Comparison of ENCODE assay signal across 31 cellular contexts in the genomic region with DNA sequence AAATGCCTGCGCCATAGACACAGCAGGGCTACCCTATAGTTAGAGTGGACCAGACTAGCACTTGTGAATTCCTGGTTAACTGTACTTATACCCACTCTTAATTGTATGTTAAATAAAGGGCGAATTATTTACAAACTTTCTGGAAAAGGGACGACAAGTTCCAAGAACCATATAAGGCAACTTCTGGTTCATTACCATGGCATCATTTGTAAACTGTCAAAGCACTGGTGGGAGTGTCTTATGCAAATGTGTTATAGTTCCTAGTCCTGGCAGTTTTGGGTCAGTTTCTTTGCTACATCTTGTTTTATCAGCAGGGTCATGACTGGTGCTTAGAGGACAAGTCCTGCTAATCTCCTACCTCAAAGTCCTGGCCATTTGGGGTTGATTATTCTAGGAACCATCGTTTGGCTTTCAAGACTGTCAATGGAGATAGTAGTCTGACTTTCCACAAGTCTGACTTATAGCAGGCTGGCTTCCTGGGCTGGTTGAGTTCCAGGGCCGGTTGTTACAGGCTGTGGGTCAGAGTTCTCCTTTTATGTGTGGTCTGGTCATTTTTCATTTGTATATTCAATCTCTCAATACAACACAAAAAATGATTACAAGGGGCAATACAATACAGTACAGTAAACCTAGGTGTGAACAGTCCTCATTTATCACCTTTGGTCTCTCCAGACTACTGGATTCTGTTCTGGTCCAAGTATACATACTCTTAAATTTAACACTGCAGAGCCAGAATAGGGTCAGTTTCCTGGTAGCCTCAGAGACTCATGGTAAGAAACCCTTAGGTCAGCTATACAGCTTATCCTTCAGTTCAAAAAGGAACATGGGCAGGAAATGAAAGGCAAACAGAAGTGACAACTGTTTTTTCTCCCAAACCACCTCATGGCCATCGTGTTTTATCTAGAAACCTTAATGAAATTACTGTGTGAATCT. TPM values are rescaled to one million over a fixed set of nuclear protein-coding genes. Genes with fewer than 3 reads are reported as not detected.
"Had no signal": no experiment of that assay in that cellular context is flagged by ENCODE, and none has a peak within 500 bp of the region (broad histone marks: within the 10 kb centered on the region; RNA-seq: fewer than 3 reads in every experiment).

No MANE protein-coding gene starts in this region.

- H3K27ac ChIP-seq: body of pancreas, left lung, right lobe of liver, skin epidermis, stomach, suprapubic skin, tibial nerve, VCaP had no signal

- FAIRE-seq: endometrium, kidney, urothelium cell line had no signal

- H3K27me3 ChIP-seq: body of pancreas, right lobe of liver, suprapubic skin, tibial nerve had no signal

- H3K9me3 ChIP-seq: body of pancreas, heart right ventricle, left lung, right lobe of liver, stomach, suprapubic skin, tibial nerve had no signal

- H3K36me3 ChIP-seq: heart right ventricle, left lung, right lobe of liver, stomach, suprapubic skin, tibial nerve had no signal

- DNase-seq: activated CD4-positive, alpha-beta T cell treated with anti-CD3 and anti-CD28 coated beads, Interleukin-2, amount 10 ng/mL, durations not matched to agents 7 days and 5 days; activated CD4-positive, CD25-positive, alpha-beta regulatory T cell treated with anti-CD3 and anti-CD28 coated beads, Interleukin-2, amount 50 U/mL, for 72 hours; activated CD8-positive, alpha-beta memory T cell treated with anti-CD3 and anti-CD28 coated beads, Interleukin-2, amount 10 ng/mL, durations not matched to agents 7 days and 5 days; activated CD8-positive, alpha-beta T cell treated with anti-CD3 and anti-CD28 coated beads for 36 hours; activated gamma-delta T cell; anterior cingulate cortex; body of pancreas; effector CD4-positive, alpha-beta T cell; foreskin fibroblast; heart right ventricle; kidney; left lung; right lobe of liver; stimulated activated CD4-positive, alpha-beta T cell treated with anti-CD3 and anti-CD28 coated beads, Interleukin-2, amount 100 ng/mL, for 24 hours; stomach; T1000 had no signal

- H3K4me1 ChIP-seq: body of pancreas, left lung, right lobe of liver, stomach, suprapubic skin, tibial nerve had no signal

- H3K4me3 ChIP-seq: body of pancreas, heart right ventricle, left lung, lung, right lobe of liver, skin epidermis, stomach, suprapubic skin, tibial nerve had no signal

RNA-seq across cellular contexts. Expression of gene CFAP95, which starts 8.3 kb away (rescaled TPM):
- total RNA-seq: activated CD4-positive, alpha-beta T cell treated with anti-CD3 and anti-CD28 coated beads, Interleukin-2, amount 10 ng/mL, durations not matched to agents 7 days and 5 days; activated CD8-positive, alpha-beta T cell treated with anti-CD3 and anti-CD28 coated beads for 36 hours; activated T-helper 1 cell treated with anti-CD3 and anti-CD28 coated beads, Interleukin-12 subunit alpha, Interleukin-12 subunit beta, Interleukin-2, Interleukin-4 antibody, amounts not matched to agents 30 ng/mL and 10 ng/mL and 1 ng/mL, durations not matched to agents 14 hours and 24 hours and 36 hours; chondrocyte; fibroblast of lung; mesothelial cell of epicardium; natural killer cell treated with Interleukin-12 subunit alpha and Interleukin-12 subunit beta and Interleukin-15 and Interleukin-18, amount 100 ng/mL, for 72 hours; osteocyte; pulmonary artery endothelial cell; right lobe of liver; stomach; suprapubic skin; T-helper 1 cell treated with Interleukin-12 subunit alpha and Interleukin-12 subunit beta and Interleukin-4 antibody, amounts not matched to agents 30 ng/mL and 1 ng/mL, for 36 hours; tibial nerve had no signal
- polyA plus RNA-seq: fibroblast of lung, heart right ventricle, stomach had no signal
